12 cellular contexts compared by ENCODE assay signal in genomic region chr1:58824753-58825389, GRCh38. TPM values are rescaled to one million over a fixed set of nuclear protein-coding genes. Genes with fewer than 3 reads are reported as not detected.
DNase-seq lines count a peak whose midpoint lies in the region; ATAC-seq and TF ChIP-seq lines count a peak whose summit lies in the region.
"Had no signal": no experiment of that assay in that cellular context is flagged by ENCODE, and none has a peak within 500 bp of the region (broad histone marks: within the 10 kb centered on the region; RNA-seq: fewer than 3 reads in every experiment).

No MANE protein-coding gene starts in this region.

- intact Hi-C loops in left lung (cut with DNase I), result no loop called here

- H3K9me3 ChIP-seq in left lung, result peaks cover 0 to 21% of the 10 kb centered on the region in 2 donors
- peaks cover 0 to 15% (median 8%) of the 10 kb centered on the region in 4 donors for H3K9me3 ChIP-seq in upper lobe of left lung
- peaks cover 3% of the 10 kb centered on the region; the same call in 1 of the 2 replicates for H3K9me3 ChIP-seq in HAP-1

- WGBS in upper lobe of left lung, 2 donors, result 42 to 43% methylated on average over 5 of the region's 5 CpGs

- H3K4me1 ChIP-seq in left lung, result peaks cover 12 to 15% of the 10 kb centered on the region in 2 donors
- H3K4me1 ChIP-seq in upper lobe of left lung, result peaks cover 12 to 17% (median 14%) of the 10 kb centered on the region in 4 donors
- H3K4me1 ChIP-seq in HAP-1, result no peaks in the 10 kb centered on the region
- H3K4me1 ChIP-seq: BLaER1 had no signal

- peak overlapping the region; percentile 43 to 52 for H3K27ac ChIP-seq in left lung
- H3K27ac ChIP-seq in upper lobe of left lung, result peak overlapping the region in 3 of 4 donors; percentile 51 to 72 (median 57)
- H3K27ac ChIP-seq: BLaER1 had no signal

- DNase-seq in NCI-H2029 treated with DMSO at 0.1 percent for 48 hours (lab: John Stamatoyannopoulos, UW) (peak; percentile 84), dermis blood vessel endothelial cell (peak; percentile 66), left lung (peak; percentile 69 to 79), upper lobe of left lung (peak; percentile 57 to 84), HAP-1 (ENCODE audit: low spot score in 2 of 2) (no peak), NCI-H2107 treated with DMSO at 0.1 percent for 48 hours (lab: John Stamatoyannopoulos, UW; ENCODE audit: unreplicated experiment) (no peak), AG08395 (ENCODE audit: low spot score) (no peak)
- DNase-seq: activated CD8-positive, alpha-beta T cell treated with anti-CD3 and anti-CD28 coated beads for 36 hours; DMS79; islet precursor cell; NCI-H524 had no signal

- TF ChIP-seq CTCF in left lung (IDR thresholded peaks at IDR 0.05), result no peak
- TF ChIP-seq CTCF in upper lobe of left lung (IDR thresholded peaks at IDR 0.05), result no peak

- TF ChIP-seq POLR2A in upper lobe of left lung (IDR thresholded peaks at IDR 0.05), result no peak

- H3K27me3 ChIP-seq in left lung (no peaks in the 10 kb centered on the region), upper lobe of left lung (no peaks in the 10 kb centered on the region), HAP-1 (ENCODE audit: low read depth) (peaks cover 7% of the 10 kb centered on the region)
- H3K27me3 ChIP-seq: BLaER1 had no signal

- in situ Hi-C loops in HAP-1 (cut with MboI; ENCODE audit: low sequenced_read_pairs), result no loop called here

- TF ChIP-seq EP300 in upper lobe of left lung (IDR thresholded peaks at IDR 0.05), result peak in 1 of 4 donors; percentile 2

- H3K36me3 ChIP-seq in left lung (no peaks in the 10 kb centered on the region), upper lobe of left lung (no peaks in the 10 kb centered on the region), HAP-1 (replicated peaks) (no peaks in the 10 kb centered on the region)
- H3K36me3 ChIP-seq: BLaER1 had no signal

- H3K4me3 ChIP-seq in left lung (no peak overlapping the region), upper lobe of left lung (no peak overlapping the region), HAP-1 (no peak overlapping the region)
- H3K4me3 ChIP-seq: BLaER1 had no signal

- ATAC-seq in left lung, result peak; percentile 95
- peak; percentile 38 to 86 for ATAC-seq in upper lobe of left lung (ENCODE audit: low FRiP score in 2 of 2)
- ATAC-seq: activated CD8-positive, alpha-beta T cell treated with anti-CD3 and anti-CD28 coated beads for 36 hours had no signal

RNA-seq across cellular contexts. Expression of gene JUN, which starts 41.0 kb away (rescaled TPM):
- total RNA-seq in dermis blood vessel endothelial cell, result 73.5 and 159 TPM in 2 replicates
- total RNA-seq in left lung, result 100 to 1,000 TPM; 102 to 135 TPM
- total RNA-seq in upper lobe of left lung, result 100 to 1,000 TPM; 142 to 400 (median 236) TPM

Comparison
In these comparisons a context has a peak if more than half of its experiments do, and no peak if none do; other contexts are left out.
1. DNase-seq: peak in NCI-H2029 treated with DMSO at 0.1 percent for 48 hours (single experiment), dermis blood vessel endothelial cell (single experiment), left lung (2 of 2) and upper lobe of left lung (2 of 2); none in HAP-1 (0 of 2), NCI-H2107 treated with DMSO at 0.1 percent for 48 hours (single experiment) and AG08395 (single experiment).